8 cellular contexts compared by ENCODE assay signal in genomic region chr10:80187465-80188409, GRCh38. TPM values are rescaled to one million over a fixed set of nuclear protein-coding genes. Genes with fewer than 3 reads are reported as not detected.
A peak's percentile ranks its signal among the peaks of the same experiment; 100 is the strongest.
DNase-seq lines count a peak whose midpoint lies in the region; ATAC-seq and TF ChIP-seq lines count a peak whose summit lies in the region.

No MANE protein-coding gene starts in this region.

- peaks cover 84 to 96% of the 10 kb centered on the region in 2 donors for H3K4me1 ChIP-seq in gastrocnemius medialis

- H3K36me3 ChIP-seq in gastrocnemius medialis: no peaks in the 10 kb centered on the region

- no peaks in the 10 kb centered on the region for H3K27me3 ChIP-seq in gastrocnemius medialis

- in situ Hi-C loops in gastrocnemius medialis (cut with MboI; ENCODE audit: low sequenced_read_pairs in 4 of 4): no loop called here

- DNase-seq in DMS153 (lab: John Stamatoyannopoulos, UW): peak; percentile 70
- peak; percentile 36 for DNase-seq in UCSD-AML1 (lab: John Stamatoyannopoulos, UW; ENCODE audit: unreplicated experiment)
- DNase-seq in effector CD4-positive, alpha-beta T cell: peak; percentile 77
- DNase-seq in gastrocnemius medialis: no peak
- no peak for DNase-seq in iPS-NIHi7 (ENCODE audit: extremely low spot score)
- DNase-seq in NCI-H2107 (lab: John Stamatoyannopoulos, UW): no peak

- no peak for TF ChIP-seq POLR2A in gastrocnemius medialis (IDR thresholded peaks at IDR 0.05)

- intact Hi-C loops in gastrocnemius medialis (cut with DNase I; ENCODE audit: low total_unique reads): no loop called here

- no peak for TF ChIP-seq CTCF in gastrocnemius medialis (IDR thresholded peaks at IDR 0.05 in 4 of 5, conservative IDR thresholded peaks at IDR 0.05 in 1 of 5)

- H3K9me3 ChIP-seq in gastrocnemius medialis: no peaks in the 10 kb centered on the region

- H3K27ac ChIP-seq in gastrocnemius medialis: peak overlapping the region; percentile 71 to 84 (median 76)

- no peak overlapping the region for H3K4me3 ChIP-seq in gastrocnemius medialis

- ATAC-seq in GM19468 (IDR thresholded peaks at IDR 0.05; ENCODE audit: extremely low read depth, unreplicated experiment) (peak; percentile 82), HG03565 (IDR thresholded peaks at IDR 0.05; ENCODE audit: unreplicated experiment) (peak; percentile 79), gastrocnemius medialis (no peak)

RNA-seq across cellular contexts. Expression of gene ANXA11, which starts 17.6 kb away (rescaled TPM):
- 100 to 1,000 TPM; 142 to 202 (median 173) TPM for total RNA-seq in gastrocnemius medialis

RNA-seq across cellular contexts. Expression of gene PLAC9, which starts 55.2 kb away (rescaled TPM):
- total RNA-seq in gastrocnemius medialis: 10 to 100 TPM in 1 of 4 donors, 1 to 10 TPM in 3; 4.6 to 16.1 (median 6.9) TPM

Comparison
In these comparisons a context has a peak if more than half of its experiments do, and no peak if none do; other contexts are left out.
1. DNase-seq: peak in DMS153 (single experiment), UCSD-AML1 (single experiment) and effector CD4-positive, alpha-beta T cell (single experiment); none in gastrocnemius medialis (0 of 2), iPS-NIHi7 (single experiment) and NCI-H2107 (single experiment).
2. ATAC-seq: peak in GM19468 (single experiment) and HG03565 (single experiment); none in gastrocnemius medialis (0 of 2).